8 cellular contexts compared by ENCODE assay signal in genomic region chr11:3920148-3920852, GRCh38.
A peak's percentile ranks its signal among the peaks of the same experiment; 100 is the strongest.
DNase-seq lines count a peak whose midpoint lies in the region; ATAC-seq lines count a peak whose summit lies in the region.

No MANE protein-coding gene starts in this region.

- H3K9me3 Mint-ChIP-seq in activated CD4-positive, alpha-beta T cell treated with anti-CD3 and anti-CD28 coated beads for 36 hours (ENCODE audit: low read depth), result no peaks in the 10 kb centered on the region

- CTCF ChIA-PET in activated CD4-positive, alpha-beta T cell treated with anti-CD3 and anti-CD28 coated beads for 36 hours (lab: Charles Lee), result no interaction called here

- intact Hi-C loops in activated CD4-positive, alpha-beta T cell treated with anti-CD3 and anti-CD28 coated beads for 36 hours (cut with DNase I, micrococcal nuclease), result loop anchor here in 1 of 2 experiments (1.0 to 2.0 kb wide), 3 partner anchors 17 to 60 kb away; no protein-coding TSS in a partner anchor

- H3K27me3 Mint-ChIP-seq in activated CD4-positive, alpha-beta T cell treated with anti-CD3 and anti-CD28 coated beads for 36 hours, result no peaks in the 10 kb centered on the region

- POLR2A ChIA-PET in activated CD4-positive, alpha-beta T cell treated with anti-CD3 and anti-CD28 coated beads for 36 hours (lab: Charles Lee), result no interaction called here

- no peaks in the 10 kb centered on the region for H3K36me3 ChIP-seq in effector memory CD4-positive, alpha-beta T cell (ENCODE audit: control insufficient read depth, insufficient read depth, low read length)

- no peak overlapping the region for H3K4me3 Mint-ChIP-seq in activated CD4-positive, alpha-beta T cell treated with anti-CD3 and anti-CD28 coated beads for 36 hours

- H3K27ac Mint-ChIP-seq in activated CD4-positive, alpha-beta T cell treated with anti-CD3 and anti-CD28 coated beads for 36 hours, result peak overlapping the region; percentile 55

- peaks cover 18% of the 10 kb centered on the region for H3K36me3 Mint-ChIP-seq in activated CD4-positive, alpha-beta T cell treated with anti-CD3 and anti-CD28 coated beads for 36 hours (ENCODE audit: low read depth)

- ATAC-seq in GM18502 (IDR thresholded peaks at IDR 0.05; ENCODE audit: poor library complexity, unreplicated experiment), result peak; percentile 60
- peak; percentile 53 for ATAC-seq in HG03521 (IDR thresholded peaks at IDR 0.05; ENCODE audit: unreplicated experiment)
- peak; percentile 71 for ATAC-seq in activated CD4-positive, alpha-beta T cell treated with anti-CD3 and anti-CD28 coated beads for 36 hours

- H3K27ac ChIP-seq in effector memory CD4-positive, alpha-beta T cell (ENCODE audit: insufficient read depth, low read length, poor library complexity, severe bottlenecking), result no peak overlapping the region

- no peak overlapping the region for H3K4me3 ChIP-seq in effector memory CD4-positive, alpha-beta T cell (ENCODE audit: insufficient read depth, low read depth, low read length, poor library complexity, severe bottlenecking)

- H3K4me1 ChIP-seq in effector memory CD4-positive, alpha-beta T cell (ENCODE audit: control insufficient read depth, insufficient read depth, low read length, poor library complexity, severe bottlenecking), result peaks cover 15% of the 10 kb centered on the region

- no peaks in the 10 kb centered on the region for H3K9me3 ChIP-seq in effector memory CD4-positive, alpha-beta T cell (ENCODE audit: control insufficient read depth, low read length)

- peak; percentile 88 for DNase-seq in activated CD4-positive, alpha-beta T cell treated with anti-CD3 and anti-CD28 coated beads for 36 hours
- peak; percentile 27 to 43 (median 35) for DNase-seq in effector memory CD4-positive, alpha-beta T cell
- DNase-seq in stimulated activated CD4-positive, alpha-beta T cell treated with anti-CD3 and anti-CD28 coated beads, Interleukin-2, amount 100 ng/mL, for 24 hours, result peak; percentile 73 to 77
- DNase-seq in NCI-H2107 treated with DMSO at 0.1 percent for 48 hours (lab: John Stamatoyannopoulos, UW; ENCODE audit: unreplicated experiment), result no peak
- no peak for DNase-seq in pons (ENCODE audit: low spot score)
- DNase-seq in cortex of kidney (lab: John Stamatoyannopoulos, UW), result no peak

- no peaks in the 10 kb centered on the region for H3K27me3 ChIP-seq in effector memory CD4-positive, alpha-beta T cell (replicated peaks; ENCODE audit: control insufficient read depth, insufficient read depth, low read length, poor library complexity, severe bottlenecking)

- peaks cover 65% of the 10 kb centered on the region for H3K4me1 Mint-ChIP-seq in activated CD4-positive, alpha-beta T cell treated with anti-CD3 and anti-CD28 coated beads for 36 hours

Comparison
In these comparisons a context has a peak if more than half of its experiments do, and no peak if none do; other contexts are left out.
1. DNase-seq: peak in activated CD4-positive, alpha-beta T cell treated with anti-CD3 and anti-CD28 coated beads for 36 hours (single experiment), effector memory CD4-positive, alpha-beta T cell (3 of 3) and stimulated activated CD4-positive, alpha-beta T cell treated with anti-CD3 and anti-CD28 coated beads, Interleukin-2, amount 100 ng/mL, for 24 hours (2 of 2); none in NCI-H2107 treated with DMSO at 0.1 percent for 48 hours (single experiment), pons (single experiment) and cortex of kidney (single experiment).
2. Peak in every context shown above with its lines, with median percentiles within 50 percentile points of each other: ATAC-seq.